Comparison of ENCODE assay signal across 29 cellular contexts in the genomic region with DNA sequence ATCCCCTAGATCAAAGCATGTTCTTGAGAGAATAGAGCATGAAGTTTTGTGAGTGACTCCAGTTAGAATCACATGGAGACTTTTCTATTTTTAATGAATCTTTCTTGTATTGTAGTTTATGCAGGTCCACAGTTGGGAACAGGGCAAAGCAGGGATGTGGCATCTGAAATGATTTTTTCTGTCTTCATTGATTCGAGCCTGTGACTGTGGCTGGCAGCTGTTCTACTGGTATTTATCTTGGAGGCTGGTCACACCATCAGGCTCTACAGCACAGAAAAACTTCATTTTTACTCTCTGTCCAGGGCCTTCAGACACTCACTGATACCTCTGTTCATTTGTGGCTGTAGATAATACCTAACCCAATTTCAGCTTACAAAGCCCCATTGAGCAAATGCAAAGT.
"Had no signal": no experiment of that assay in that cellular context is flagged by ENCODE, and none has a peak within 500 bp of the region (broad histone marks: within the 10 kb centered on the region; RNA-seq: fewer than 3 reads in every experiment).

No MANE protein-coding gene starts in this region.

- H2AFZ ChIP-seq: hepatocyte, neural progenitor cell, parathyroid adenoma had no signal

- H3K9ac ChIP-seq: neural progenitor cell, parathyroid adenoma had no signal

- H3K27me3 ChIP-seq: hepatocyte, neural progenitor cell, neutrophil, right atrium auricular region, spleen, tibial nerve, vagina had no signal

- H3K4me1 ChIP-seq: heart right ventricle, lower lobe of right lung, neural progenitor cell, parathyroid adenoma, psoas muscle, right atrium auricular region, spleen, tibial nerve, vagina had no signal

- H3K9me3 ChIP-seq: neutrophil had no signal

- H3K27ac ChIP-seq: heart right ventricle, hepatocyte, lower lobe of right lung, neural progenitor cell, neutrophil, parathyroid adenoma, psoas muscle, right atrium auricular region, spleen, tibial nerve, vagina had no signal

- H3K4me3 ChIP-seq: heart right ventricle, hepatocyte, lower lobe of right lung, neural progenitor cell, psoas muscle, right atrium auricular region, spleen, tibial nerve, vagina had no signal

- H3K4me2 ChIP-seq: hepatocyte, neural progenitor cell had no signal

- FAIRE-seq: keratinocyte, small intestine had no signal

- ATAC-seq: heart right ventricle; left cardiac atrium; left lobe of liver; left ventricle myocardium superior; lower lobe of right lung; natural killer cell; psoas muscle; sciatic nerve; stimulated activated effector memory CD8-positive, alpha-beta T cell treated with anti-CD3 and anti-CD28 coated beads, Interleukin-12 subunit alpha, Interleukin-12 subunit beta, amount 100 ng/mL, for 72 hours; stimulated activated naive CD8-positive, alpha-beta T cell treated with anti-CD3 and anti-CD28 coated beads, Interleukin-15, amount 100 ng/mL, for 72 hours had no signal

- DNase-seq: heart right ventricle; kidney glomerular epithelial cell; left cardiac atrium; left ventricle myocardium superior; lower lobe of right lung; mammary epithelial cell; mesenchymal stem cell; naive B cell; natural killer cell; nephron progenitor cell; occipital lobe; psoas muscle; small intestine; spleen; stimulated activated CD4-positive, alpha-beta T cell treated with anti-CD3 and anti-CD28 coated beads, Interleukin-4, amount 100 ng/mL, for 24 hours; stimulated activated naive CD4-positive, alpha-beta T cell; stimulated activated naive CD8-positive, alpha-beta T cell treated with anti-CD3 and anti-CD28 coated beads, Interleukin-15, amount 100 ng/mL, for 72 hours; substantia nigra had no signal

- H3K36me3 ChIP-seq: heart right ventricle, lower lobe of right lung, neural progenitor cell, neutrophil, right atrium auricular region, spleen, tibial nerve, vagina had no signal

- H3K79me2 ChIP-seq: hepatocyte, parathyroid adenoma had no signal
